9 cellular contexts compared by ENCODE assay signal in the genomic region with DNA sequence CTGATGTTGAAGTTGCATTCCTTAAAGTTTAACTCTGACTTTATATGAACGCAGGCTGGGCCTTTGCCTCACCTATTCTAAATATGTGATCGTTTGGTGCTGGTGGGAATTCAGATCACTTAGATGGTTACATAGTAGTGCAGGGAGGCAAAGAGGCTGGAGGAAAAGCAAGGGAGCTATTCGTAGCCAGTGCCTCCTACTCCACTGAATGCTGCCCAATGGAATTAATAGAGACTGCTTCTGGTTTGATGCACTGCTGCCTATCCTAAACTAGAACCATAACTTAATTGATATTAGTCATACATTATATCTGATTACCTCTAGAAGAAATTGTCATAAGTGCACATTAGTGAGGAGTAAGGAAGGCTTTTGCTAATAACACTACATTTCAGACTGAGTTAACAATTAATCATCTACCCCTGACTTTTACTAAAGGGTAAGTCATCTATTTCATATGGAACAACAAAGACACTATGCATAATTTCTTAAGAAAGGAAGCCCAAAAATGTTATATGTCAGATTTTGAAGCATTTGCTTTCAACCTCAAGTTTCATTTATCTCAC.
"Had no signal": no experiment of that assay in that cellular context is flagged by ENCODE, and none has a peak within 500 bp of the region (broad histone marks: within the 10 kb centered on the region; RNA-seq: fewer than 3 reads in every experiment).

No MANE protein-coding gene starts in this region.

- H3K4me2 ChIP-seq: GM23338 had no signal

- H3K27ac ChIP-seq: GM23248 had no signal

- H3K4me1 ChIP-seq: HAP-1 had no signal

- H3K9ac ChIP-seq: GM23248 had no signal

- H3K4me3 ChIP-seq: GM23248, GM23338, HAP-1 had no signal

- H2AFZ ChIP-seq: GM23248, GM23338 had no signal

- H3K9me3 ChIP-seq: HAP-1 had no signal

- ATAC-seq: GM23338, HCT116 had no signal

- H3K36me3 ChIP-seq: HAP-1 had no signal

- DNase-seq: GM23248, GOT3, H7, H9, HCEC 1CT, HFFc6 had no signal
